Comparison of ENCODE assay signal across 8 cellular contexts in genomic region chr21:39445339-39446269, GRCh38. TPM values are rescaled to one million over a fixed set of nuclear protein-coding genes. Genes with fewer than 3 reads are reported as not detected.
DNase-seq lines count a peak whose midpoint lies in the region; ATAC-seq and TF ChIP-seq lines count a peak whose summit lies in the region.

Gene LCA5L (minus strand): TSS chr21:39445778. CDS start chr21:39428493, 17,285 bp downstream.

- peak; percentile 59 to 81 for TF ChIP-seq POLR2A in tibial nerve (IDR thresholded peaks at IDR 0.05)

- TF ChIP-seq EP300 in tibial nerve (IDR thresholded peaks at IDR 0.05), result peak; percentile 15 to 72

- WGBS in tibial nerve, 2 donors, result 0 to 1% methylated on average over 68 to 81 of the region's 82 CpGs

- peak; percentile 9 for TF ChIP-seq CTCF in GM12865 (IDR thresholded peaks at IDR 0.05; ENCODE audit: insufficient read depth, low read depth, low read length, missing control alignments)
- no peak for TF ChIP-seq CTCF in parathyroid adenoma (IDR thresholded peaks at IDR 0.05)
- TF ChIP-seq CTCF in tibial nerve (IDR thresholded peaks at IDR 0.05), result peak in 3 of 5 experiments; percentile 28 to 49 (median 42)

- H3K36me3 Mint-ChIP-seq in activated naive CD8-positive, alpha-beta T cell treated with anti-CD3 and anti-CD28 coated beads for 36 hours, result peaks cover 4% of the 10 kb centered on the region

- H3K27me3 ChIP-seq in parathyroid adenoma (ENCODE audit: control insufficient read depth, insufficient read depth, low read length), result no peaks in the 10 kb centered on the region
- H3K27me3 ChIP-seq in tibial nerve, result no peaks in the 10 kb centered on the region

- H3K9me3 ChIP-seq in parathyroid adenoma (ENCODE audit: control insufficient read depth, low read length) (no peaks in the 10 kb centered on the region), tibial nerve (no peaks in the 10 kb centered on the region)

- H3K36me3 ChIP-seq in parathyroid adenoma (ENCODE audit: control insufficient read depth, insufficient read depth, low read length) (no peaks in the 10 kb centered on the region), tibial nerve (no peaks in the 10 kb centered on the region)

- H3K4me3 ChIP-seq in GM12865 (ENCODE audit: low read depth, low read length) (peak within 1 kb of the TSS; percentile 82), parathyroid adenoma (ENCODE audit: low read depth, low read length) (peak within 1 kb of the TSS; percentile 69), tibial nerve (peak within 1 kb of the TSS; percentile 66 to 92 (median 84))

- peaks cover 3% of the 10 kb centered on the region for H3K27me3 Mint-ChIP-seq in activated naive CD8-positive, alpha-beta T cell treated with anti-CD3 and anti-CD28 coated beads for 36 hours

- H3K27ac ChIP-seq in parathyroid adenoma (peak within 1 kb of the TSS; percentile 90), tibial nerve (peak within 1 kb of the TSS; percentile 83 to 93 (median 90))

- peak; percentile 96 for DNase-seq in GM12865 (ENCODE audit: low read depth)
- peak; percentile 80 for DNase-seq in NCI-H1048 (lab: John Stamatoyannopoulos, UW)
- peak; percentile 95 for DNase-seq in activated naive CD8-positive, alpha-beta T cell treated with anti-CD3 and anti-CD28 coated beads for 36 hours
- peak; percentile 96 for DNase-seq in Right ventricle myocardium superior
- DNase-seq in tibial nerve (ENCODE audit: low spot score in 2 of 2), result peak; percentile 66 to 76

- peak within 1 kb of the TSS; percentile 95 for H3K4me2 ChIP-seq in parathyroid adenoma (ENCODE audit: low read length)

- peak; percentile 86 for ATAC-seq in HG02610 (IDR thresholded peaks at IDR 0.05; ENCODE audit: unreplicated experiment)
- ATAC-seq in SK-N-SH treated with all-trans-retinoic acid at 6 μM for 48 hours, result peak; percentile 90
- peak; percentile 96 for ATAC-seq in Right ventricle myocardium superior (ENCODE audit: poor library complexity)

- H3K79me2 ChIP-seq in parathyroid adenoma, result no peaks in the 10 kb centered on the region

- H3K4me1 ChIP-seq in parathyroid adenoma (no peaks in the 10 kb centered on the region), tibial nerve (peaks cover 0 to 19% (median 6%) of the 10 kb centered on the region in 4 donors)

- no peaks in the 10 kb centered on the region for H3K9me3 Mint-ChIP-seq in activated naive CD8-positive, alpha-beta T cell treated with anti-CD3 and anti-CD28 coated beads for 36 hours

- peak within 1 kb of the TSS; percentile 96 for H3K27ac Mint-ChIP-seq in activated naive CD8-positive, alpha-beta T cell treated with anti-CD3 and anti-CD28 coated beads for 36 hours

- H2AFZ ChIP-seq in parathyroid adenoma, result peak within 1 kb of the TSS; percentile 90

- intact Hi-C loops in Right ventricle myocardium superior (cut with DNase I), result no loop called here

- H3K4me3 Mint-ChIP-seq in activated naive CD8-positive, alpha-beta T cell treated with anti-CD3 and anti-CD28 coated beads for 36 hours, result peak within 1 kb of the TSS; percentile 96

- peak within 1 kb of the TSS; percentile 37 for H3K9ac ChIP-seq in parathyroid adenoma

- H3K4me1 Mint-ChIP-seq in activated naive CD8-positive, alpha-beta T cell treated with anti-CD3 and anti-CD28 coated beads for 36 hours, result peaks cover 15% of the 10 kb centered on the region

TF ChIP-seq in SK-N-SH treated with all-trans-retinoic acid at 6 μM for 48 hours, 23 proteins besides CTCF, POLR2A, EP300 and RAD21:
- TF ChIP-seq, protein P1, sequence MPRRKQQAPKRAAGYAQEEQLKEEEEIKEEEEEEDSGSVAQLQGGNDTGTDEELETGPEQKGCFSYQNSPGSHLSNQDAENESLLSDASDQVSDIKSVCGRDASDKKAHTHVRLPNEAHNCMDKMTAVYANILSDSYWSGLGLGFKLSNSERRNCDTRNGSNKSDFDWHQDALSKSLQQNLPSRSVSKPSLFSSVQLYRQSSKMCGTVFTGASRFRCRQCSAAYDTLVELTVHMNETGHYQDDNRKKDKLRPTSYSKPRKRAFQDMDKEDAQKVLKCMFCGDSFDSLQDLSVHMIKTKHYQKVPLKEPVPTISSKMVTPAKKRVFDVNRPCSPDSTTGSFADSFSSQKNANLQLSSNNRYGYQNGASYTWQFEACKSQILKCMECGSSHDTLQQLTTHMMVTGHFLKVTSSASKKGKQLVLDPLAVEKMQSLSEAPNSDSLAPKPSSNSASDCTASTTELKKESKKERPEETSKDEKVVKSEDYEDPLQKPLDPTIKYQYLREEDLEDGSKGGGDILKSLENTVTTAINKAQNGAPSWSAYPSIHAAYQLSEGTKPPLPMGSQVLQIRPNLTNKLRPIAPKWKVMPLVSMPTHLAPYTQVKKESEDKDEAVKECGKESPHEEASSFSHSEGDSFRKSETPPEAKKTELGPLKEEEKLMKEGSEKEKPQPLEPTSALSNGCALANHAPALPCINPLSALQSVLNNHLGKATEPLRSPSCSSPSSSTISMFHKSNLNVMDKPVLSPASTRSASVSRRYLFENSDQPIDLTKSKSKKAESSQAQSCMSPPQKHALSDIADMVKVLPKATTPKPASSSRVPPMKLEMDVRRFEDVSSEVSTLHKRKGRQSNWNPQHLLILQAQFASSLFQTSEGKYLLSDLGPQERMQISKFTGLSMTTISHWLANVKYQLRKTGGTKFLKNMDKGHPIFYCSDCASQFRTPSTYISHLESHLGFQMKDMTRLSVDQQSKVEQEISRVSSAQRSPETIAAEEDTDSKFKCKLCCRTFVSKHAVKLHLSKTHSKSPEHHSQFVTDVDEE (CRISPR knock-in tag; IDR thresholded peaks at IDR 0.05), result peak; percentile 26; the same call in 1 of the 2 replicates
- peak; percentile 44; the same call in 1 of the 2 replicates for TF ChIP-seq ZFP3 (CRISPR knock-in tag; IDR thresholded peaks at IDR 0.05)
- TF ChIP-seq ZNF565 (CRISPR knock-in tag; conservative IDR thresholded peaks at IDR 0.05; ENCODE audit: low read depth), result no peak

RNA-seq across cellular contexts. Expression of gene LCA5L, which starts in this region (rescaled TPM):
- total RNA-seq in activated naive CD8-positive, alpha-beta T cell treated with anti-CD3 and anti-CD28 coated beads for 36 hours, result under 1 TPM; 0.27 to 0.36 TPM
- 0.83 TPM for total RNA-seq in Right ventricle myocardium superior
- total RNA-seq in tibial nerve, result 1 to 10 TPM in 2 of 4 donors, under 1 TPM in 1, not detected in 1; 0.66 to 5.9 (median 1.9) TPM

Comparison
In these comparisons a context has a peak if more than half of its experiments do, and no peak if none do; other contexts are left out.
1. Peak in every context shown above with its lines: DNase-seq, ATAC-seq, H3K4me3 ChIP-seq and H3K27ac ChIP-seq.
2. Peak in DNase-seq in activated naive CD8-positive, alpha-beta T cell treated with anti-CD3 and anti-CD28 coated beads for 36 hours; RNA of the gene not detected or under 1 TPM.
3. Peak in DNase-seq and ATAC-seq in Right ventricle myocardium superior; RNA of the gene not detected or under 1 TPM.